In genomic region chr14:35385042-35385839, GRCh38 we compare ENCODE assay signal across 8 cellular contexts. TPM values are rescaled to one million over a fixed set of nuclear protein-coding genes. Genes with fewer than 3 reads are reported as not detected.
DNase-seq lines count a peak whose midpoint lies in the region; ATAC-seq and TF ChIP-seq lines count a peak whose summit lies in the region.

No MANE protein-coding gene starts in this region.

- ATAC-seq in gastrocnemius medialis, result peak; percentile 82 to 86
- no peak for ATAC-seq in HG02884 (IDR thresholded peaks at IDR 0.05; ENCODE audit: unreplicated experiment)

- TF ChIP-seq POLR2A in gastrocnemius medialis (IDR thresholded peaks at IDR 0.05), result peak in 1 of 2 donors; percentile 80

- H3K36me3 ChIP-seq in ascending aorta (no peaks in the 10 kb centered on the region), hepatocyte (replicated peaks; ENCODE audit: insufficient read depth, low read depth) (no peaks in the 10 kb centered on the region), gastrocnemius medialis (no peaks in the 10 kb centered on the region)

- no peaks in the 10 kb centered on the region for H3K9me3 ChIP-seq in ascending aorta
- H3K9me3 ChIP-seq in hepatocyte (ENCODE audit: low read depth), result no peaks in the 10 kb centered on the region
- H3K9me3 ChIP-seq in gastrocnemius medialis, result no peaks in the 10 kb centered on the region

- in situ Hi-C loops in ACHN (cut with HindIII; ENCODE audit: low pct_ligation_motif_present, low pct_unique_long_range_greater_than_20kb, low sequenced_read_pairs), result no loop called here
- in situ Hi-C loops in gastrocnemius medialis (cut with MboI; ENCODE audit: low sequenced_read_pairs in 4 of 4), result no loop called here

- H3K27ac ChIP-seq in ascending aorta, result peak overlapping the region; percentile 87 to 93
- H3K27ac ChIP-seq in hepatocyte, result peak overlapping the region; percentile 95
- H3K27ac ChIP-seq in gastrocnemius medialis, result peak overlapping the region; percentile 86 to 93 (median 90)

- H3K27me3 ChIP-seq in ascending aorta (no peaks in the 10 kb centered on the region), hepatocyte (no peaks in the 10 kb centered on the region), gastrocnemius medialis (no peaks in the 10 kb centered on the region)

- TF ChIP-seq CTCF in ascending aorta (IDR thresholded peaks at IDR 0.05), result no peak
- TF ChIP-seq CTCF in hepatocyte (IDR thresholded peaks at IDR 0.05; ENCODE audit: poor library complexity), result no peak
- no peak for TF ChIP-seq CTCF in gastrocnemius medialis (IDR thresholded peaks at IDR 0.05 in 4 of 5, conservative IDR thresholded peaks at IDR 0.05 in 1 of 5)

- H3K4me1 ChIP-seq in ascending aorta, result peaks cover 19 to 25% of the 10 kb centered on the region in 2 donors
- peaks cover 24% of the 10 kb centered on the region for H3K4me1 ChIP-seq in hepatocyte (ENCODE audit: insufficient read depth)
- peaks cover 37 to 50% of the 10 kb centered on the region in 2 donors for H3K4me1 ChIP-seq in gastrocnemius medialis

- H3K4me3 ChIP-seq in ascending aorta, result peak overlapping the region in 1 of 2 donors; percentile 8
- no peak overlapping the region for H3K4me3 ChIP-seq in hepatocyte
- peak overlapping the region in 3 of 4 donors; percentile 8 to 14 (median 12) for H3K4me3 ChIP-seq in gastrocnemius medialis

- no peaks in the 10 kb centered on the region for H3K9me2 ChIP-seq in hepatocyte (replicated peaks; ENCODE audit: insufficient read depth)

- intact Hi-C loops in ascending aorta (cut with DNase I), result loop anchor here (2.0 kb wide), 2 partner anchors 18 kb away; no protein-coding TSS in a partner anchor
- intact Hi-C loops in gastrocnemius medialis (cut with DNase I; ENCODE audit: low total_unique reads), result no loop called here

- H3K4me2 ChIP-seq in hepatocyte, result peak overlapping the region; percentile 18

- H4K20me1 ChIP-seq in hepatocyte (ENCODE audit: insufficient read depth, poor library complexity, severe bottlenecking), result no peaks in the 10 kb centered on the region

- DNase-seq in ACHN, result peak; percentile 90
- peak; percentile 61 for DNase-seq in NCI-H128 (lab: John Stamatoyannopoulos, UW; ENCODE audit: unreplicated experiment)
- peak; percentile 45 to 90 for DNase-seq in ascending aorta (ENCODE audit: low spot score in 2 of 2)
- peak; percentile 76 for DNase-seq in hepatocyte (ENCODE audit: low spot score)
- peak; percentile 91 to 96 for DNase-seq in gastrocnemius medialis
- DNase-seq in NK-92 (lab: John Stamatoyannopoulos, UW; ENCODE audit: unreplicated experiment), result no peak
- DNase-seq in SW 1271 (lab: John Stamatoyannopoulos, UW), result no peak

- 79% methylated on average over 15 of the region's 15 CpGs for WGBS in hepatocyte (ENCODE audit: low lambda C conversion rate, missing lambda C conversion rate)

- H2AFZ ChIP-seq in hepatocyte, result no peak overlapping the region

- no peaks in the 10 kb centered on the region for H3K79me2 ChIP-seq in hepatocyte

RNA-seq across cellular contexts. Expression of gene NFKBIA, which starts 19.3 kb away (rescaled TPM):
- total RNA-seq in ascending aorta, result 944 TPM
- 238 and 252 TPM in 2 replicates for total RNA-seq in hepatocyte
- 345 and 359 TPM in 2 replicates for polyA plus RNA-seq in hepatocyte
- 100 to 1,000 TPM; 185 to 379 (median 320) TPM for total RNA-seq in gastrocnemius medialis

Comparison
In these comparisons a context has a peak if more than half of its experiments do, and no peak if none do; other contexts are left out.
1. DNase-seq: peak in ACHN (single experiment), NCI-H128 (single experiment), ascending aorta (2 of 2), hepatocyte (single experiment) and gastrocnemius medialis (2 of 2); none in NK-92 (single experiment) and SW 1271 (0 of 2).
2. Peak in every context shown above with its lines, with median percentiles within 50 percentile points of each other: H3K27ac ChIP-seq.